ENCODE assay signal across 20 cellular contexts in genomic region chr10:127088908-127089307, GRCh38.
"Had no signal": no experiment of that assay in that cellular context is flagged by ENCODE, and none has a peak within 500 bp of the region (broad histone marks: within the 10 kb centered on the region; RNA-seq: fewer than 3 reads in every experiment).

No MANE protein-coding gene starts in this region.

- DNase-seq: dermis blood vessel endothelial cell; effector memory CD4-positive, alpha-beta T cell; foreskin fibroblast; gastrocnemius medialis; head of caudate nucleus; left ventricle myocardium superior; lower lobe of right lung; naive thymus-derived CD8-positive, alpha-beta T cell; stimulated activated CD4-positive, alpha-beta T cell treated with anti-CD3 and anti-CD28 coated beads, Interleukin-12 subunit alpha, Interleukin-12 subunit beta, amount 100 ng/mL, for 4 hours; stimulated activated CD4-positive, alpha-beta T cell treated with anti-CD3 and anti-CD28 coated beads, Interleukin-1b, Interleukin-23, amount 100 ng/mL, for 48 hours; stimulated activated CD4-positive, alpha-beta T cell treated with anti-CD3 and anti-CD28 coated beads, Interleukin-4, amount 100 ng/mL, for 1 hour; stimulated activated CD8-positive, alpha-beta memory T cell treated with anti-CD3 and anti-CD28 coated beads, Interleukin-4, amount 100 ng/mL, for 48 hours; transverse colon; upper lobe of right lung; uterus had no signal

- H3K36me3 Mint-ChIP-seq: naive thymus-derived CD8-positive, alpha-beta T cell had no signal

- ATAC-seq: esophagus mucosa; gastrocnemius medialis; left ventricle myocardium superior; lower lobe of right lung; naive thymus-derived CD8-positive, alpha-beta T cell; sciatic nerve; upper lobe of right lung had no signal

- H3K9me3 Mint-ChIP-seq: stimulated activated naive CD8-positive, alpha-beta T cell treated with anti-CD3 and anti-CD28 coated beads, Interleukin-15, Interleukin-2, amounts not matched to agents 100 ng/mL and 50 ng/mL, for 24 hours had no signal

- H3K4me1 Mint-ChIP-seq: naive thymus-derived CD8-positive, alpha-beta T cell had no signal

- H3K4me3 Mint-ChIP-seq: naive thymus-derived CD8-positive, alpha-beta T cell; stimulated activated naive CD8-positive, alpha-beta T cell treated with anti-CD3 and anti-CD28 coated beads, Interleukin-15, Interleukin-2, amounts not matched to agents 100 ng/mL and 50 ng/mL, for 24 hours had no signal

- H3K27ac Mint-ChIP-seq: naive thymus-derived CD8-positive, alpha-beta T cell; stimulated activated naive CD8-positive, alpha-beta T cell treated with anti-CD3 and anti-CD28 coated beads, Interleukin-15, Interleukin-2, amounts not matched to agents 100 ng/mL and 50 ng/mL, for 24 hours had no signal

- H3K27me3 Mint-ChIP-seq: stimulated activated naive CD8-positive, alpha-beta T cell treated with anti-CD3 and anti-CD28 coated beads, Interleukin-15, Interleukin-2, amounts not matched to agents 100 ng/mL and 50 ng/mL, for 24 hours had no signal

- FAIRE-seq: endometrium, keratinocyte had no signal
